In genomic region chr2:182818541-182819308, GRCh38 we compare ENCODE assay signal across 17 cellular contexts. TPM values are rescaled to one million over a fixed set of nuclear protein-coding genes. Genes with fewer than 3 reads are reported as not detected.
DNase-seq lines count a peak whose midpoint lies in the region; ATAC-seq, FAIRE-seq and TF ChIP-seq lines count a peak whose summit lies in the region.
"Had no signal": no experiment of that assay in that cellular context is flagged by ENCODE, and none has a peak within 500 bp of the region (broad histone marks: within the 10 kb centered on the region; RNA-seq: fewer than 3 reads in every experiment).

No MANE protein-coding gene starts in this region.

- no peaks in the 10 kb centered on the region for H3K9me3 ChIP-seq in SJCRH30 (replicated peaks)
- no peaks in the 10 kb centered on the region for H3K9me3 ChIP-seq in heart left ventricle
- H3K9me3 ChIP-seq in upper lobe of left lung = no peaks in the 10 kb centered on the region
- H3K9me3 ChIP-seq: BLaER1, left lung, neutrophil had no signal

- H3K27me3 ChIP-seq in SJCRH30 (no peaks in the 10 kb centered on the region), heart left ventricle (no peaks in the 10 kb centered on the region), upper lobe of left lung (no peaks in the 10 kb centered on the region)
- H3K27me3 ChIP-seq: BLaER1, left lung, neutrophil had no signal

- no peak overlapping the region for H3K4me3 Mint-ChIP-seq in mesothelial cell of epicardium
- H3K4me3 Mint-ChIP-seq: IgD-negative memory B cell had no signal

- no peak for TF ChIP-seq CTCF in mesothelial cell of epicardium (IDR thresholded peaks at IDR 0.05; ENCODE audit: unreplicated experiment)
- no peak for TF ChIP-seq CTCF in heart left ventricle (IDR thresholded peaks at IDR 0.05)
- no peak for TF ChIP-seq CTCF in upper lobe of left lung (IDR thresholded peaks at IDR 0.05)

- FAIRE-seq in H54 (lab: Jason Lieb, UNC) = peak; percentile 71
- FAIRE-seq: GM18507, small intestine had no signal

- H3K27ac ChIP-seq in SJCRH30 (peak overlapping the region; percentile 52), heart left ventricle (no peak overlapping the region), upper lobe of left lung (no peak overlapping the region)
- H3K27ac ChIP-seq: BLaER1, left lung, neutrophil, RWPE1 had no signal

- no peaks in the 10 kb centered on the region for H3K9me3 Mint-ChIP-seq in mesothelial cell of epicardium
- H3K9me3 Mint-ChIP-seq: IgD-negative memory B cell had no signal

- 80 to 84% (median 84%) methylated on average over 6 of the region's 6 CpGs for WGBS in heart left ventricle, 4 donors
- 66 to 70% methylated on average over 6 of the region's 6 CpGs for WGBS in upper lobe of left lung, 2 donors

- peaks cover 67% of the 10 kb centered on the region for H3K4me1 Mint-ChIP-seq in mesothelial cell of epicardium
- H3K4me1 Mint-ChIP-seq: IgD-negative memory B cell had no signal

- DNase-seq in H54 (ENCODE audit: insufficient read length, low spot score) (no peak), NCI-H187 treated with DMSO at 0.1 percent for 48 hours (lab: John Stamatoyannopoulos, UW) (peak; percentile 51), SJCRH30 (peak; percentile 58 to 59), mesothelial cell of epicardium (ENCODE audit: low spot score in 2 of 2, unreplicated experiment in 2 of 2) (no peak), UCSD-AML1 (lab: John Stamatoyannopoulos, UW; ENCODE audit: unreplicated experiment) (no peak), heart left ventricle (no peak), upper lobe of left lung (no peak)
- DNase-seq in stimulated activated CD4-positive, alpha-beta T cell treated with anti-CD3 and anti-CD28 coated beads, Interleukin-4, amount 100 ng/mL, for 1 hour = no peak
- DNase-seq: GF-D8, left lung, small intestine had no signal

- intact Hi-C loops in heart left ventricle (cut with DNase I) = no loop called here

- TF ChIP-seq POLR2A in H54 (IDR thresholded peaks at IDR 0.05; ENCODE audit: low read depth, low read length) (no peak), heart left ventricle (IDR thresholded peaks at IDR 0.05) (no peak), upper lobe of left lung (IDR thresholded peaks at IDR 0.05) (no peak)

- no peaks in the 10 kb centered on the region for H3K27me3 Mint-ChIP-seq in mesothelial cell of epicardium (ENCODE audit: low read depth)

- H3K36me3 Mint-ChIP-seq in mesothelial cell of epicardium = no peaks in the 10 kb centered on the region
- H3K36me3 Mint-ChIP-seq: IgD-negative memory B cell had no signal

- H3K4me3 ChIP-seq in SJCRH30 = no peak overlapping the region
- no peak overlapping the region for H3K4me3 ChIP-seq in heart left ventricle
- H3K4me3 ChIP-seq in upper lobe of left lung = no peak overlapping the region
- H3K4me3 ChIP-seq: BLaER1, left lung had no signal

- H3K27ac Mint-ChIP-seq in mesothelial cell of epicardium = peak overlapping the region; percentile 76
- H3K27ac Mint-ChIP-seq: IgD-negative memory B cell had no signal

- peaks cover 20% of the 10 kb centered on the region for H3K4me1 ChIP-seq in SJCRH30
- H3K4me1 ChIP-seq in heart left ventricle = peaks cover 0 to 14% (median 0%) of the 10 kb centered on the region in 12 donors
- H3K4me1 ChIP-seq in upper lobe of left lung = no peaks in the 10 kb centered on the region
- H3K4me1 ChIP-seq: BLaER1, left lung had no signal

- TF ChIP-seq EP300 in upper lobe of left lung (IDR thresholded peaks at IDR 0.05) = no peak

- H3K36me3 ChIP-seq in SJCRH30 (no peaks in the 10 kb centered on the region), heart left ventricle (no peaks in the 10 kb centered on the region), upper lobe of left lung (no peaks in the 10 kb centered on the region)
- H3K36me3 ChIP-seq: BLaER1, left lung, neutrophil had no signal

- no peak for ATAC-seq in heart left ventricle
- ATAC-seq in upper lobe of left lung (ENCODE audit: low FRiP score in 2 of 2) = no peak
- ATAC-seq: left lung had no signal

RNA-seq across cellular contexts. Expression of gene FRZB, which starts 47.7 kb away (rescaled TPM):
- 0.35 and 0.49 TPM in 2 replicates for total RNA-seq in SJCRH30 (2014; rRNA removed; shearing (Covaris generic))
- total RNA-seq in mesothelial cell of epicardium (12.1 to 13.0 TPM (median 12.6 TPM) in 3 replicates), heart left ventricle (1 to 10 TPM in 6 of 9 donors, under 1 TPM in 3; 0.31 to 5.5 (median 1.9) TPM), upper lobe of left lung (1 to 10 TPM in 4 of 6 donors, under 1 TPM in 1, not detected in 1; 0.39 to 5.7 (median 3.3) TPM)
- polyA plus RNA-seq in heart left ventricle = 1 to 10 TPM; 1.1 to 1.8 TPM
- total RNA-seq: glomerular endothelial cell had no signal

Comparison
In these comparisons a context has a peak if more than half of its experiments do, and no peak if none do; other contexts are left out.
1. DNase-seq: peak in NCI-H187 treated with DMSO at 0.1 percent for 48 hours (single experiment) and SJCRH30 (2 of 2); none in H54 (single experiment), mesothelial cell of epicardium (0 of 2), UCSD-AML1 (single experiment), heart left ventricle (0 of 5), stimulated activated CD4-positive, alpha-beta T cell treated with anti-CD3 and anti-CD28 coated beads, Interleukin-4, amount 100 ng/mL, for 1 hour (single experiment) and upper lobe of left lung (0 of 2).